10 cellular contexts compared by ENCODE assay signal in genomic region chr20:58854638-58855471, GRCh38. TPM values are rescaled to one million over a fixed set of nuclear protein-coding genes. Genes with fewer than 3 reads are reported as not detected.
DNase-seq lines count a peak whose midpoint lies in the region; ATAC-seq and TF ChIP-seq lines count a peak whose summit lies in the region.
"Had no signal": no experiment of that assay in that cellular context is flagged by ENCODE, and none has a peak within 500 bp of the region (broad histone marks: within the 10 kb centered on the region; RNA-seq: fewer than 3 reads in every experiment).

No MANE protein-coding gene starts in this region.

- peaks cover 60% of the 10 kb centered on the region for H3K9me3 ChIP-seq in BLaER1
- H3K9me3 ChIP-seq in osteoblast (ENCODE audit: low read depth, low read length), result no peaks in the 10 kb centered on the region
- no peaks in the 10 kb centered on the region for H3K9me3 ChIP-seq in PC-9 (ENCODE audit: insufficient read depth, low read depth)
- H3K9me3 ChIP-seq: pancreas had no signal

- H2AFZ ChIP-seq in osteoblast (ENCODE audit: low read length) (no peak overlapping the region), PC-9 (no peak overlapping the region)

- TF ChIP-seq CTCF in epithelial cell of esophagus (IDR thresholded peaks at IDR 0.05; ENCODE audit: insufficient read depth, low read depth, low read length, missing control alignments) (no peak), osteoblast (IDR thresholded peaks at IDR 0.05; ENCODE audit: extremely low read depth, low read depth, low read length) (no peak), PC-9 (conservative IDR thresholded peaks at IDR 0.05) (no peak)

- CTCF ChIA-PET in PC-9 (lab: Charles Lee), result no interaction called here

- 0 out of 2 replicates have a peak, but pooled peaks cover 3% of the 10 kb centered on the region for H3K36me3 ChIP-seq in BLaER1
- no peaks in the 10 kb centered on the region for H3K36me3 ChIP-seq in osteoblast (ENCODE audit: insufficient read depth, low read length)
- H3K36me3 ChIP-seq in PC-9 (ENCODE audit: low read depth), result no peaks in the 10 kb centered on the region
- H3K36me3 ChIP-seq: pancreas had no signal

- H4K20me1 ChIP-seq in BLaER1 (no peaks in the 10 kb centered on the region), osteoblast (ENCODE audit: insufficient read depth, low read length) (no peaks in the 10 kb centered on the region), PC-9 (ENCODE audit: insufficient read depth) (no peaks in the 10 kb centered on the region)

- H3K27me3 ChIP-seq in BLaER1, result peaks cover 70% of the 10 kb centered on the region
- peaks cover 59% of the 10 kb centered on the region for H3K27me3 ChIP-seq in osteoblast (ENCODE audit: insufficient read depth, low read length)
- peaks cover 21% of the 10 kb centered on the region for H3K27me3 ChIP-seq in PC-9 (ENCODE audit: insufficient read depth, low read depth)

- H3K9ac ChIP-seq in BLaER1, result no peak overlapping the region

- no peak for ATAC-seq in HG02798 (IDR thresholded peaks at IDR 0.05; ENCODE audit: poor library complexity, unreplicated experiment)
- ATAC-seq: pancreas had no signal

- H3K4me1 ChIP-seq in BLaER1 (no peaks in the 10 kb centered on the region; the same call in 1 of the 2 replicates), osteoblast (ENCODE audit: insufficient read depth, low read length) (peaks cover 13% of the 10 kb centered on the region), PC-9 (replicated peaks; ENCODE audit: insufficient read depth) (peaks cover 16% of the 10 kb centered on the region)
- H3K4me1 ChIP-seq: pancreas had no signal

- H3K4me2 ChIP-seq in BLaER1 (no peak overlapping the region), osteoblast (ENCODE audit: insufficient read depth, low read length) (peak overlapping the region; percentile 55), PC-9 (no peak overlapping the region)

- peaks cover 9% of the 10 kb centered on the region for H3K79me2 ChIP-seq in osteoblast (ENCODE audit: insufficient read depth, low read length)
- H3K79me2 ChIP-seq in PC-9 (ENCODE audit: low read depth), result peaks cover 3% of the 10 kb centered on the region

- no peaks in the 10 kb centered on the region for H3K9me2 ChIP-seq in PC-9 (ENCODE audit: insufficient read depth)

- POLR2A ChIA-PET in PC-9 (lab: Charles Lee; ENCODE audit: unreplicated experiment), result no interaction called here

- peak; percentile 52 for DNase-seq in NCI-H748 (lab: John Stamatoyannopoulos, UW; ENCODE audit: unreplicated experiment)
- DNase-seq in epithelial cell of esophagus (ENCODE audit: low read depth), result no peak
- DNase-seq in osteoblast (ENCODE audit: insufficient read length, low spot score, missing footprints), result no peak
- no peak for DNase-seq in PC-9
- no peak for DNase-seq in NOMO-1 (lab: John Stamatoyannopoulos, UW; ENCODE audit: unreplicated experiment in 2 of 2)
- DNase-seq in COLO829 (ENCODE audit: low spot score), result no peak
- DNase-seq: erythroblast had no signal

- intact Hi-C loops in PC-9 (cut with micrococcal nuclease; ENCODE audit: unreplicated experiment), result loop anchor here (5.0 kb wide), 1 partner anchor 203 kb away; the partner anchor contains the start of gene STX16

- H3K27ac ChIP-seq in BLaER1 (no peak overlapping the region), osteoblast (ENCODE audit: low read depth, low read length) (no peak overlapping the region), PC-9 (no peak overlapping the region)
- H3K27ac ChIP-seq: pancreas had no signal

- H3F3A ChIP-seq in PC-9 (ENCODE audit: insufficient read depth, low read depth), result no peaks in the 10 kb centered on the region

- no TSS peak for BruUV-seq in PC-9 (replicated peaks; lab: Mats Ljungman, UMichigan)

- H3K4me3 ChIP-seq in BLaER1 (peak overlapping the region; percentile 22; the same call in 1 of the 2 replicates), epithelial cell of esophagus (ENCODE audit: low read length) (peak overlapping the region; percentile 22), osteoblast (ENCODE audit: insufficient read depth, low read length) (peak overlapping the region; percentile 43), PC-9 (no peak overlapping the region)

RNA-seq across cellular contexts. Expression of gene GNAS, which starts 2.3 kb away (rescaled TPM):
- total RNA-seq in osteoblast (366 and 374 TPM in 2 replicates), PC-9 (2021) (929 and 1,304 TPM in 2 replicates)

RNA-seq across cellular contexts. Expression of gene GNAS-AS1, which starts 4.2 kb away (rescaled TPM):
- total RNA-seq in osteoblast, result 0.72 and 1.5 TPM in 2 replicates
- 5.7 and 6.8 TPM in 2 replicates for total RNA-seq in PC-9 (2021)
